21 cellular contexts compared by ENCODE assay signal in genomic region chr2:201987426-201987825, GRCh38. TPM values are rescaled to one million over a fixed set of nuclear protein-coding genes. Genes with fewer than 3 reads are reported as not detected.
DNase-seq lines count a peak whose midpoint lies in the region; ATAC-seq, FAIRE-seq and TF ChIP-seq lines count a peak whose summit lies in the region.
"Had no signal": no experiment of that assay in that cellular context is flagged by ENCODE, and none has a peak within 500 bp of the region (broad histone marks: within the 10 kb centered on the region; RNA-seq: fewer than 3 reads in every experiment).

No MANE protein-coding gene starts in this region.

- H2AFZ ChIP-seq in keratinocyte (ENCODE audit: control insufficient read depth, low read length): no peak overlapping the region
- H2AFZ ChIP-seq: GM23338 had no signal

- ATAC-seq in GM21723 (IDR thresholded peaks at IDR 0.05; ENCODE audit: unreplicated experiment) (no peak), GM21447 (IDR thresholded peaks at IDR 0.05; ENCODE audit: unreplicated experiment) (no peak)
- ATAC-seq: GM23338, HCT116 had no signal

- no peak overlapping the region for H3K9ac ChIP-seq in keratinocyte (ENCODE audit: control insufficient read depth, extremely low read depth, insufficient read depth, low read length)

- no peaks in the 10 kb centered on the region for H3K36me3 ChIP-seq in keratinocyte (ENCODE audit: control insufficient read depth in 2 of 2, extremely low read depth in 1 of 2, insufficient read depth in 2 of 2, low read length in 2 of 2)
- H3K36me3 ChIP-seq in transverse colon: no peaks in the 10 kb centered on the region

- 76 to 86% methylated on average over 1 to 2 of the region's 2 CpGs for WGBS in transverse colon (ENCODE audit: low coverage in 1 of 2), 2 donors

- peak; percentile 29 for FAIRE-seq in keratinocyte (lab: Jason Lieb, UNC)
- FAIRE-seq: G401.6, GM18507 had no signal

- no peaks in the 10 kb centered on the region for H3K9me3 ChIP-seq in keratinocyte (ENCODE audit: control insufficient read depth, low read depth, low read length)
- no peaks in the 10 kb centered on the region for H3K9me3 ChIP-seq in transverse colon

- in situ Hi-C loops in transverse colon (cut with MboI; ENCODE audit: low pct_ligation_motif_present in 1 of 4, low pct_unique_long_range_greater_than_20kb in 1 of 4, low sequenced_read_pairs in 3 of 4): no loop called here

- no peaks in the 10 kb centered on the region for H4K20me1 ChIP-seq in keratinocyte (ENCODE audit: control insufficient read depth, extremely low read depth, insufficient read depth, low read length)

- TF ChIP-seq POLR2A in transverse colon (IDR thresholded peaks at IDR 0.05): no peak

- H3K27ac ChIP-seq in keratinocyte (ENCODE audit: control insufficient read depth, insufficient read depth, low read length): no peak overlapping the region
- H3K27ac ChIP-seq in transverse colon: no peak overlapping the region

- dilution Hi-C loops in keratinocyte (cut with MboI; ENCODE audit: extremely low pct_ligation_motif_present, low sequenced_read_pairs): no loop called here

- peak; percentile 60 for DNase-seq in DMS79 (lab: John Stamatoyannopoulos, UW)
- DNase-seq in DMS79 treated with DMSO at 0.1 percent for 48 hours (lab: John Stamatoyannopoulos, UW): peak; percentile 73
- DNase-seq in NCI-H69 (lab: John Stamatoyannopoulos, UW): peak; percentile 29
- DNase-seq in keratinocyte (ENCODE audit: low read depth, low spot score): no peak
- DNase-seq in transverse colon: no peak
- DNase-seq: Calu3; CD4-positive, CD25-positive, alpha-beta regulatory T cell; DMS53; Kasumi-1; NCI-H1105 treated with DMSO at 0.1 percent for 48 hours; NCI-H1694 treated with DMSO at 0.1 percent for 48 hours; NCI-H2227 treated with DMSO at 0.1 percent for 48 hours; NCI-H524; OCI-M1; SIG-M5 had no signal

- no peaks in the 10 kb centered on the region for H3K79me2 ChIP-seq in keratinocyte (ENCODE audit: control insufficient read depth, insufficient read depth, low read length)

- H3K27me3 ChIP-seq in keratinocyte (ENCODE audit: control insufficient read depth, extremely low read depth, insufficient read depth, low read length) (no peaks in the 10 kb centered on the region), transverse colon (no peaks in the 10 kb centered on the region)

- TF ChIP-seq CTCF in keratinocyte (optimal IDR thresholded peaks at IDR 0.05 in 1 of 3, IDR thresholded peaks at IDR 0.05 in 1 of 3, conservative IDR thresholded peaks at IDR 0.05 in 1 of 3; ENCODE audit: extremely low read depth in 1 of 3, insufficient read depth in 2 of 3, low read length in 3 of 3) (no peak), transverse colon (IDR thresholded peaks at IDR 0.05) (no peak)

- H3K9me1 ChIP-seq in keratinocyte (ENCODE audit: control insufficient read depth, extremely low read depth, insufficient read depth, low read length): no peaks in the 10 kb centered on the region

- H3K4me2 ChIP-seq in keratinocyte (ENCODE audit: control insufficient read depth, extremely low read depth, insufficient read depth, low read depth, low read length): no peak overlapping the region
- H3K4me2 ChIP-seq: GM23338 had no signal

- intact Hi-C loops in transverse colon (cut with DNase I; ENCODE audit: low total_unique reads): no loop called here

- TF ChIP-seq EP300 in transverse colon (IDR thresholded peaks at IDR 0.05; ENCODE audit: low read depth): no peak

- peaks cover 7% of the 10 kb centered on the region for H3K4me1 ChIP-seq in keratinocyte (ENCODE audit: control insufficient read depth, extremely low read depth, insufficient read depth, low read length)
- H3K4me1 ChIP-seq in transverse colon: no peaks in the 10 kb centered on the region

- no peak overlapping the region for H3K4me3 ChIP-seq in keratinocyte (ENCODE audit: control insufficient read depth in 2 of 3, extremely low read depth in 1 of 3, insufficient read depth in 2 of 3, low read depth in 1 of 3, low read length in 3 of 3)
- H3K4me3 ChIP-seq in transverse colon: no peak overlapping the region
- H3K4me3 ChIP-seq: GM23338 had no signal

RNA-seq across cellular contexts. Expression of gene FZD7, which starts 46.2 kb away (rescaled TPM):
- 1.3 to 2.4 TPM (median 1.4 TPM) in 3 replicates for polyA plus RNA-seq in keratinocyte
- 1.5 TPM for polyA plus RNA-seq in keratinocyte (2011; ENCODE audit: low read depth)
- polyA plus RNA-seq in keratinocyte (2011; cell fraction: cytosol; rRNA removed): 0.91 and 1.3 TPM in 2 replicates
- 5.8 and 6.3 TPM in 2 replicates for polyA plus RNA-seq in keratinocyte (2011; cell fraction: nucleus; rRNA removed)
- 2.7 and 3.7 TPM in 2 replicates for polyA plus RNA-seq in keratinocyte (2012; ENCODE audit: low replicate concordance)
- 2.3 to 4.5 TPM (median 2.4 TPM) in 3 replicates for polyA minus RNA-seq in keratinocyte
- 5.9 TPM for polyA minus RNA-seq in keratinocyte (2011; cell fraction: cytosol; rRNA and poly(A)+ RNA removed)
- 10.3 and 11.8 TPM in 2 replicates for polyA minus RNA-seq in keratinocyte (2011; cell fraction: nucleus; rRNA and poly(A)+ RNA removed)
- 10 to 100 TPM in 3 of 4 donors, 1 to 10 TPM in 1; 6.2 to 14.6 (median 13.3) TPM for total RNA-seq in transverse colon

Comparison
In these comparisons a context has a peak if more than half of its experiments do, and no peak if none do; other contexts are left out.
1. DNase-seq: peak in DMS79 (single experiment), DMS79 treated with DMSO at 0.1 percent for 48 hours (single experiment) and NCI-H69 (single experiment); none in keratinocyte (single experiment) and transverse colon (single experiment).